8 cellular contexts compared by ENCODE assay signal in the genomic region with DNA sequence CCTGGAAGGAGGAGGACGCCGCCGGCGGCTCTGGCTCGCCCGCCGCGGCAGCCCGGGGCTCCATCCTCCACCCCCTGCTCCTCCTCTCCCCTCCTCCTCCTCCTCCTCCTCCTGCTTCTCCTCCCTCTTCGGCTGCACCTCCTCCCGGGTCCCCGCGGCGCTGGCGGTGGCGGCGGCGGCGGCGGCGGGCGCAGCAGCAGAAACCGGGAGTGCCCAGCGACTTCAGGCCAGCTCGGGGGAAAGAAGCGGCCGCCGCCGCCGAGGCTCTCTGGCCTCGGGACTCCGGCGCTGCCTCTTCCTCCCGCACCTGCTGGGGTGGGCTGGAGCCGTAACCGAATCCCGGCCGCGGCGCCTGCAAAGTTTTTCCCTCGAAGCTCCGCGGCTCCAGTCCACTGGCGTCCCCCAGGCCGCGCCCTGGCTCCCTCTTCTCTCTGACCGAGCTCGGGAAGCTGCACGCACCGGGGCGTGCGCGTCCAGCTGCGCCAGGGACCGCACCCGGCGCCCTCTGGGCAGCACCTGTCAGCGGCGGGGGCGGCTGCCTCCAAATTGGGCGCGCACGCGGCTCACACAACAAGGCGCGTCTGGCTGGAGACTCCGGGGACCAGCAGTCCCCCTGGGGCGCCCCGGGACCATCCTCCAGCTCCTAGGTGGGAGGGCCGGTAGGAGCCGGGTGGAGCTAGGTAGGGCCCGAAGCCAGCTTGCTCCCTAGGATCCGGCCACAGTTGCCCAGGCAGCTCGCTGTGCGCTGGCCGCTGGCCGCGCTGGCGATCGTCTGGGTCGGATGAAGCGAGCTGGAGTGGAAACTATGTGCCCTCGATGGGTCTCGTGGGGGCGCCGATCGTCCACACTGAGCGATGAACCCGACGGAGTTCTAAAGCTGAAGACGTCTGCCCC. TPM values are rescaled to one million over a fixed set of nuclear protein-coding genes. Genes with fewer than 3 reads are reported as not detected.
DNase-seq lines count a peak whose midpoint lies in the region; ATAC-seq, FAIRE-seq and TF ChIP-seq lines count a peak whose summit lies in the region.

A gene (minus strand): TSS at position 583 of the 894 bp plus-strand sequence.

- BruUV-seq in mammary epithelial cell (replicated peaks; lab: Mats Ljungman, UMichigan): no TSS peak

- in situ Hi-C loops in mammary epithelial cell (cut with MboI; ENCODE audit: low sequenced_read_pairs in 2 of 2): no loop called here

- no peaks in the 10 kb centered on the region for H3K79me2 ChIP-seq in mammary epithelial cell (ENCODE audit: insufficient read depth, low read length)
- H3K79me2 ChIP-seq in keratinocyte (ENCODE audit: control insufficient read depth, insufficient read depth, low read length): no peaks in the 10 kb centered on the region
- H3K79me2 ChIP-seq in smooth muscle cell (ENCODE audit: low read depth): no peaks in the 10 kb centered on the region

- peak within 1 kb of the TSS; percentile 48 to 62 (median 57) for H3K4me3 ChIP-seq in mammary epithelial cell (replicated peaks in 1 of 3; ENCODE audit: insufficient read depth in 1 of 3, low read depth in 2 of 3, low read length in 3 of 3)
- peak within 1 kb of the TSS; percentile 41 to 64 (median 51) for H3K4me3 ChIP-seq in keratinocyte (ENCODE audit: control insufficient read depth in 2 of 3, extremely low read depth in 1 of 3, insufficient read depth in 2 of 3, low read depth in 1 of 3, low read length in 3 of 3)
- H3K4me3 ChIP-seq in smooth muscle cell: peak within 1 kb of the TSS; percentile 69

- peak within 1 kb of the TSS; percentile 89 for H2AFZ ChIP-seq in mammary epithelial cell (ENCODE audit: low read depth, low read length)
- H2AFZ ChIP-seq in keratinocyte (ENCODE audit: control insufficient read depth, low read length): peak within 1 kb of the TSS; percentile 58
- peak within 1 kb of the TSS; percentile 86 for H2AFZ ChIP-seq in smooth muscle cell (ENCODE audit: low read depth)

- H4K20me1 ChIP-seq in mammary epithelial cell (ENCODE audit: insufficient read depth, low read length): no peaks in the 10 kb centered on the region
- H4K20me1 ChIP-seq in keratinocyte (ENCODE audit: control insufficient read depth, extremely low read depth, insufficient read depth, low read length): peaks cover 3% of the 10 kb centered on the region
- H4K20me1 ChIP-seq in smooth muscle cell (ENCODE audit: low read depth): no peaks in the 10 kb centered on the region

- H3K27ac ChIP-seq in 22Rv1: peak within 1 kb of the TSS; percentile 55
- H3K27ac ChIP-seq in mammary epithelial cell (ENCODE audit: insufficient read depth, low read depth, low read length): no peak within 1 kb of the TSS
- H3K27ac ChIP-seq in keratinocyte (ENCODE audit: control insufficient read depth, insufficient read depth, low read length): no peak within 1 kb of the TSS
- H3K27ac ChIP-seq in smooth muscle cell (ENCODE audit: low read depth): no peak within 1 kb of the TSS

- peak; percentile 36 for DNase-seq in GM10248 (ENCODE audit: extremely low spot score)
- peak; percentile 53 for DNase-seq in OCI-M1 (lab: John Stamatoyannopoulos, UW)
- DNase-seq in mammary epithelial cell: peak; percentile 30
- no peak for DNase-seq in keratinocyte (ENCODE audit: low read depth, low spot score)
- DNase-seq in smooth muscle cell (lab: John Stamatoyannopoulos, UW; ENCODE audit: unreplicated experiment): no peak
- DNase-seq in CD1c-positive myeloid dendritic cell (ENCODE audit: extremely low spot score): no peak

- peaks cover 18% of the 10 kb centered on the region for H3K27me3 ChIP-seq in mammary epithelial cell (ENCODE audit: insufficient read depth, low read length)
- peaks cover 41% of the 10 kb centered on the region for H3K27me3 ChIP-seq in keratinocyte (ENCODE audit: control insufficient read depth, extremely low read depth, insufficient read depth, low read length)
- peaks cover 70% of the 10 kb centered on the region for H3K27me3 ChIP-seq in smooth muscle cell (ENCODE audit: low read depth)

- H3F3A ChIP-seq in smooth muscle cell (ENCODE audit: low read depth): no peaks in the 10 kb centered on the region

- no peak for TF ChIP-seq CTCF in 22Rv1 (IDR thresholded peaks at IDR 0.05)
- peak; percentile 21 for TF ChIP-seq CTCF in GM10248 (IDR thresholded peaks at IDR 0.05; ENCODE audit: control extremely low read depth, extremely low read depth, low read depth, missing control alignments)
- TF ChIP-seq CTCF in mammary epithelial cell (conservative IDR thresholded peaks at IDR 0.05 in 1 of 2, IDR thresholded peaks at IDR 0.05 in 1 of 2; ENCODE audit: extremely low read depth in 1 of 2, insufficient read depth in 1 of 2, low read depth in 1 of 2, low read length in 2 of 2): no peak
- no peak for TF ChIP-seq CTCF in keratinocyte (optimal IDR thresholded peaks at IDR 0.05 in 1 of 3, IDR thresholded peaks at IDR 0.05 in 1 of 3, conservative IDR thresholded peaks at IDR 0.05 in 1 of 3; ENCODE audit: extremely low read depth in 1 of 3, insufficient read depth in 2 of 3, low read length in 3 of 3)
- no peak for TF ChIP-seq CTCF in smooth muscle cell (IDR thresholded peaks at IDR 0.05; ENCODE audit: borderline replicate concordance, insufficient read depth, poor library complexity, severe bottlenecking)

- H3K9ac ChIP-seq in mammary epithelial cell (ENCODE audit: insufficient read depth, low read length): no peak within 1 kb of the TSS
- H3K9ac ChIP-seq in keratinocyte (ENCODE audit: control insufficient read depth, extremely low read depth, insufficient read depth, low read length): no peak within 1 kb of the TSS
- no peak within 1 kb of the TSS for H3K9ac ChIP-seq in smooth muscle cell (ENCODE audit: low read depth)

- POLR2A ChIA-PET in GM10248 (lab: Yijun Ruan, JAX): no interaction called here

- CTCF ChIA-PET in GM10248 (lab: Yijun Ruan, JAX): interaction anchor here (0.7 to 2.0 kb wide), 8 partner anchors 10 to 560 kb away, joined by 3 to 5 read pairs (median 3); no protein-coding TSS in a partner anchor
- CTCF ChIA-PET in mammary epithelial cell (lab: Charles Lee; ENCODE audit: low non-redundant PET): no interaction called here

- intact Hi-C loops in mammary epithelial cell (cut with micrococcal nuclease): loop anchor here (10.0 kb wide), 1 partner anchor 270 kb away; a partner anchor contains a TSS

- no peaks in the 10 kb centered on the region for H3K9me1 ChIP-seq in keratinocyte (ENCODE audit: control insufficient read depth, extremely low read depth, insufficient read depth, low read length)

- peak; percentile 26 for ATAC-seq in HG03039 (IDR thresholded peaks at IDR 0.05; ENCODE audit: unreplicated experiment)

- H3K4me1 ChIP-seq in mammary epithelial cell (ENCODE audit: insufficient read depth, low read length): peaks cover 23% of the 10 kb centered on the region
- H3K4me1 ChIP-seq in keratinocyte (ENCODE audit: control insufficient read depth, extremely low read depth, insufficient read depth, low read length): peaks cover 3% of the 10 kb centered on the region
- H3K4me1 ChIP-seq in smooth muscle cell (ENCODE audit: low read depth): peaks cover 4% of the 10 kb centered on the region

- no peaks in the 10 kb centered on the region for H3K36me3 ChIP-seq in mammary epithelial cell (ENCODE audit: insufficient read depth, low read length)
- no peaks in the 10 kb centered on the region for H3K36me3 ChIP-seq in keratinocyte (ENCODE audit: control insufficient read depth in 2 of 2, extremely low read depth in 1 of 2, insufficient read depth in 2 of 2, low read length in 2 of 2)
- H3K36me3 ChIP-seq in smooth muscle cell (ENCODE audit: low read depth): no peaks in the 10 kb centered on the region

- dilution Hi-C loops in mammary epithelial cell (cut with HindIII; ENCODE audit: low sequenced_read_pairs): no loop called here
- dilution Hi-C loops in keratinocyte (cut with MboI; ENCODE audit: extremely low pct_ligation_motif_present, low sequenced_read_pairs): no loop called here

- FAIRE-seq in keratinocyte (lab: Jason Lieb, UNC): no peak

- no peaks in the 10 kb centered on the region for H3K9me3 ChIP-seq in mammary epithelial cell (replicated peaks; ENCODE audit: insufficient read depth, low read length)
- no peaks in the 10 kb centered on the region for H3K9me3 ChIP-seq in keratinocyte (ENCODE audit: control insufficient read depth, low read depth, low read length)
- H3K9me3 ChIP-seq in smooth muscle cell (replicated peaks; ENCODE audit: low read depth): no peaks in the 10 kb centered on the region

- 3% methylated on average over 25 of the region's 91 CpGs for WGBS in mammary epithelial cell (ENCODE audit: low coverage, missing lambda C conversion rate)
- WGBS in smooth muscle cell (ENCODE audit: low lambda C conversion rate): under 1% methylated on average over 67 of the region's 91 CpGs

- H3K4me2 ChIP-seq in mammary epithelial cell (ENCODE audit: insufficient read depth, low read depth, low read length): peak within 1 kb of the TSS; percentile 100
- peak within 1 kb of the TSS; percentile 76 for H3K4me2 ChIP-seq in keratinocyte (ENCODE audit: control insufficient read depth, extremely low read depth, insufficient read depth, low read depth, low read length)
- H3K4me2 ChIP-seq in smooth muscle cell: peak within 1 kb of the TSS; percentile 91

RNA-seq across cellular contexts. Expression of the gene that starts here (rescaled TPM):
- total RNA-seq in mammary epithelial cell: 10 to 100 TPM; 12.7 to 16.8 TPM
- polyA plus RNA-seq in mammary epithelial cell: 4.0 TPM
- 13.3 TPM for polyA minus RNA-seq in mammary epithelial cell
- polyA plus RNA-seq in keratinocyte: 2.8 to 4.9 TPM (median 4.9 TPM) in 3 replicates
- 4.4 TPM for polyA plus RNA-seq in keratinocyte (2011; ENCODE audit: low read depth)
- 3.1 and 7.9 TPM in 2 replicates for polyA plus RNA-seq in keratinocyte (2011; cell fraction: cytosol; rRNA removed)
- polyA plus RNA-seq in keratinocyte (2011; cell fraction: nucleus; rRNA removed): 6.1 and 6.6 TPM in 2 replicates
- 2.4 and 3.6 TPM in 2 replicates for polyA plus RNA-seq in keratinocyte (2012; ENCODE audit: low replicate concordance)
- polyA minus RNA-seq in keratinocyte: 2.2 to 14.5 TPM (median 12.9 TPM) in 3 replicates
- 3.6 TPM for polyA minus RNA-seq in keratinocyte (2011; cell fraction: cytosol; rRNA and poly(A)+ RNA removed)
- polyA minus RNA-seq in keratinocyte (2011; cell fraction: nucleus; rRNA and poly(A)+ RNA removed): 10.9 and 17.2 TPM in 2 replicates
- total RNA-seq in smooth muscle cell: 4.8 and 5.2 TPM in 2 replicates
- polyA plus RNA-seq in smooth muscle cell: 1.1 and 4.0 TPM in 2 replicates

Comparison
In these comparisons a context has a peak if more than half of its experiments do, and no peak if none do; other contexts are left out.
1. DNase-seq: peak in GM10248 (single experiment), OCI-M1 (single experiment) and mammary epithelial cell (single experiment); none in keratinocyte (single experiment), smooth muscle cell (single experiment) and CD1c-positive myeloid dendritic cell (single experiment).
2. Peak in every context shown above with its lines, with median percentiles within 50 percentile points of each other: H2AFZ ChIP-seq, H3K4me2 ChIP-seq and H3K4me3 ChIP-seq.